ENCODE assay signal across 10 cellular contexts in genomic region chr10:93465806-93466675, GRCh38. TPM values are rescaled to one million over a fixed set of nuclear protein-coding genes. Genes with fewer than 3 reads are reported as not detected.
DNase-seq lines count a peak whose midpoint lies in the region; ATAC-seq and TF ChIP-seq lines count a peak whose summit lies in the region.
"Had no signal": no experiment of that assay in that cellular context is flagged by ENCODE, and none has a peak within 500 bp of the region (broad histone marks: within the 10 kb centered on the region; RNA-seq: fewer than 3 reads in every experiment).

No MANE protein-coding gene starts in this region.

- no peak overlapping the region for H3K9ac ChIP-seq in neural progenitor cell
- H3K9ac ChIP-seq: KMS-11 had no signal

- peak; percentile 33 for DNase-seq in G401 (ENCODE audit: low spot score)
- peak; percentile 88 to 93 for DNase-seq in PC-9
- DNase-seq in neural progenitor cell (ENCODE audit: low spot score), result no peak
- DNase-seq in NCI-H1436 (lab: John Stamatoyannopoulos, UW), result no peak
- DNase-seq in NCI-H1930 (lab: John Stamatoyannopoulos, UW), result no peak

- H3K79me2 ChIP-seq in PC-9 (ENCODE audit: low read depth), result peaks cover 60% of the 10 kb centered on the region
- H3K79me2 ChIP-seq in neural progenitor cell (ENCODE audit: low read depth), result no peaks in the 10 kb centered on the region

- H3F3A ChIP-seq in PC-9 (ENCODE audit: insufficient read depth, low read depth) (peaks cover 42% of the 10 kb centered on the region), neural progenitor cell (ENCODE audit: low read depth) (no peaks in the 10 kb centered on the region)

- H3K27ac Mint-ChIP-seq in neural progenitor cell, result peak overlapping the region; percentile 37

- H3K27me3 ChIP-seq in PC-9 (ENCODE audit: insufficient read depth, low read depth) (no peaks in the 10 kb centered on the region), neural progenitor cell (no peaks in the 10 kb centered on the region)
- H3K27me3 ChIP-seq: neutrophil had no signal

- H3K4me1 Mint-ChIP-seq in neural progenitor cell, result peaks cover 42% of the 10 kb centered on the region

- H3K27me3 Mint-ChIP-seq in neural progenitor cell (ENCODE audit: insufficient read depth, low read depth), result peaks cover 4% of the 10 kb centered on the region

- no peak for TF ChIP-seq CTCF in PC-9 (conservative IDR thresholded peaks at IDR 0.05)
- no peak for TF ChIP-seq CTCF in neural progenitor cell (IDR thresholded peaks at IDR 0.05)

- in situ Hi-C loops in G401 (cut with HindIII; ENCODE audit: low sequenced_read_pairs), result no loop called here

- H3K9me3 ChIP-seq in PC-9 (ENCODE audit: insufficient read depth, low read depth) (no peaks in the 10 kb centered on the region), neural progenitor cell (ENCODE audit: low read depth) (no peaks in the 10 kb centered on the region)
- H3K9me3 ChIP-seq: neutrophil had no signal

- H3K27ac ChIP-seq in PC-9 (peak overlapping the region; percentile 96), neural progenitor cell (no peak overlapping the region)
- H3K27ac ChIP-seq: KMS-11, neutrophil had no signal

- H2AFZ ChIP-seq in PC-9 (no peak overlapping the region), neural progenitor cell (replicated peaks) (peak overlapping the region; percentile 4)

- H3K4me3 ChIP-seq in PC-9 (no peak overlapping the region; the same call in 1 of the 2 replicates), neural progenitor cell (no peak overlapping the region)

- no peak overlapping the region for H3K4me3 Mint-ChIP-seq in neural progenitor cell

- H4K20me1 ChIP-seq in PC-9 (ENCODE audit: insufficient read depth) (no peaks in the 10 kb centered on the region), neural progenitor cell (ENCODE audit: low read depth) (no peaks in the 10 kb centered on the region)

- peak; percentile 85 for ATAC-seq in esophagus mucosa
- ATAC-seq in GM18907 (IDR thresholded peaks at IDR 0.05; ENCODE audit: unreplicated experiment), result no peak
- ATAC-seq in GM18520 (IDR thresholded peaks at IDR 0.05; ENCODE audit: unreplicated experiment), result no peak

- no TSS peak for BruUV-seq in PC-9 (replicated peaks; lab: Mats Ljungman, UMichigan)

- no peaks in the 10 kb centered on the region for H3K36me3 Mint-ChIP-seq in neural progenitor cell

- H3K4me1 ChIP-seq in PC-9 (replicated peaks; ENCODE audit: insufficient read depth) (peaks cover 33% of the 10 kb centered on the region), neural progenitor cell (no peaks in the 10 kb centered on the region)

- H3K9me3 Mint-ChIP-seq in neural progenitor cell, result peaks cover 4% of the 10 kb centered on the region

- peak overlapping the region; percentile 62 for H3K4me2 ChIP-seq in PC-9
- no peak overlapping the region for H3K4me2 ChIP-seq in neural progenitor cell
- H3K4me2 ChIP-seq: KMS-11 had no signal

- no peaks in the 10 kb centered on the region for H3K9me2 ChIP-seq in PC-9 (ENCODE audit: insufficient read depth)

- intact Hi-C loops in PC-9 (cut with micrococcal nuclease; ENCODE audit: unreplicated experiment), result loop anchor here (1.0 kb wide), 5 partner anchors 8 to 29 kb away; partner anchors contain the start of gene MYOF

- CTCF ChIA-PET in PC-9 (lab: Charles Lee), result no interaction called here

- POLR2A ChIA-PET in PC-9 (lab: Charles Lee; ENCODE audit: unreplicated experiment), result interaction anchor here (0.5 to 1.8 kb wide), 7 partner anchors 10 to 1452 kb away, joined by 3 to 36 read pairs (median 4); partner anchors contain the start of gene MYOF

- H3K36me3 ChIP-seq in PC-9 (ENCODE audit: low read depth), result no peaks in the 10 kb centered on the region
- no peaks in the 10 kb centered on the region for H3K36me3 ChIP-seq in neural progenitor cell
- H3K36me3 ChIP-seq: neutrophil had no signal

RNA-seq across cellular contexts. Expression of gene MYOF, which starts 16.1 kb away (rescaled TPM):
- total RNA-seq in G401 (2014; rRNA removed; shearing (Covaris generic)), result 71.6 and 72.7 TPM in 2 replicates
- total RNA-seq in PC-9 (2021) (255 and 274 TPM in 2 replicates), esophagus mucosa (134 TPM), neural progenitor cell (ENCODE audit: low replicate concordance) (1.2 and 1.6 TPM in 2 replicates)

RNA-seq across cellular contexts. Expression of gene CEP55, which starts 30.4 kb away (rescaled TPM):
- total RNA-seq in G401 (2014; rRNA removed; shearing (Covaris generic)), result 52.9 and 58.9 TPM in 2 replicates
- total RNA-seq in PC-9 (2021), result 29.6 and 38.9 TPM in 2 replicates
- 17.8 TPM for total RNA-seq in esophagus mucosa
- 36.8 and 57.7 TPM in 2 replicates for total RNA-seq in neural progenitor cell (ENCODE audit: low replicate concordance)

Comparison
In these comparisons a context has a peak if more than half of its experiments do, and no peak if none do; other contexts are left out.
1. DNase-seq: peak in G401 (single experiment) and PC-9 (2 of 2); none in neural progenitor cell (single experiment), NCI-H1436 (single experiment) and NCI-H1930 (0 of 2).
2. RNA of gene MYOF, which starts 16.1 kb away (total RNA-seq): 255 to 274 TPM in PC-9, 134 TPM in esophagus mucosa (single experiment) and 71.6 to 72.7 TPM in G401; 1.2 to 1.6 TPM in neural progenitor cell; every median in the first group is over 10 times any median in the second.